10 cellular contexts compared by ENCODE assay signal in genomic region chr16:4623593-4623992, GRCh38. TPM values are rescaled to one million over a fixed set of nuclear protein-coding genes. Genes with fewer than 3 reads are reported as not detected.
DNase-seq lines count a peak whose midpoint lies in the region; ATAC-seq and TF ChIP-seq lines count a peak whose summit lies in the region.
"Had no signal": no experiment of that assay in that cellular context is flagged by ENCODE, and none has a peak within 500 bp of the region (broad histone marks: within the 10 kb centered on the region; RNA-seq: fewer than 3 reads in every experiment).

No MANE protein-coding gene starts in this region.

- H3K9me3 Mint-ChIP-seq in MCF 10A (ENCODE audit: unreplicated experiment) (no peaks in the 10 kb centered on the region), mesothelial cell of epicardium (no peaks in the 10 kb centered on the region)
- no peaks in the 10 kb centered on the region for H3K9me3 Mint-ChIP-seq in activated CD4-positive, alpha-beta memory T cell treated with anti-CD3 and anti-CD28 coated beads for 36 hours

- H3K27me3 Mint-ChIP-seq in MCF 10A (ENCODE audit: insufficient read depth, unreplicated experiment) (no peaks in the 10 kb centered on the region), mesothelial cell of epicardium (ENCODE audit: low read depth) (no peaks in the 10 kb centered on the region)
- no peaks in the 10 kb centered on the region for H3K27me3 Mint-ChIP-seq in activated CD4-positive, alpha-beta memory T cell treated with anti-CD3 and anti-CD28 coated beads for 36 hours

- no peaks in the 10 kb centered on the region for H3K36me3 ChIP-seq in breast epithelium
- H3K36me3 ChIP-seq: adrenal gland had no signal

- CTCF ChIA-PET in MCF 10A (lab: Yijun Ruan, JAX) = interaction anchor here (0.5 to 3.5 kb wide), 23 partner anchors 8 to 232 kb away, joined by 3 to 25 read pairs (median 4); partner anchors contain the start of genes NMRAL1 and UBALD1
- CTCF ChIA-PET in activated CD4-positive, alpha-beta memory T cell treated with anti-CD3 and anti-CD28 coated beads for 36 hours (lab: Charles Lee) = interaction anchor here (0.7 to 4.2 kb wide), 22 partner anchors 8 to 148 kb away, joined by 3 to 50 read pairs (median 4); partner anchors contain the start of genes ANKS3, DNAAF8, HMOX2 and NMRAL1

- H3K27me3 ChIP-seq in breast epithelium = no peaks in the 10 kb centered on the region
- H3K27me3 ChIP-seq: adrenal gland had no signal

- no peak for DNase-seq in MCF 10A (ENCODE audit: unreplicated experiment)
- DNase-seq in breast epithelium (ENCODE audit: low spot score in 2 of 2) = no peak
- no peak for DNase-seq in activated CD4-positive, alpha-beta memory T cell treated with anti-CD3 and anti-CD28 coated beads for 36 hours
- DNase-seq in mesothelial cell of epicardium (ENCODE audit: low spot score in 2 of 2, unreplicated experiment in 2 of 2) = no peak
- no peak for DNase-seq in NCI-H345 treated with DMSO at 0.1 percent for 48 hours (lab: John Stamatoyannopoulos, UW; ENCODE audit: unreplicated experiment)
- no peak for DNase-seq in stimulated activated CD4-positive, alpha-beta T cell treated with anti-CD3 and anti-CD28 coated beads, Interleukin-4, amount 100 ng/mL, for 1 hour
- no peak for DNase-seq in HuH-7 (ENCODE audit: low spot score)
- DNase-seq: mesenchymal stem cell had no signal

- H3K4me1 ChIP-seq in breast epithelium = peaks cover 0 to 8% of the 10 kb centered on the region in 2 donors

- no TSS peak for BruUV-seq in MCF 10A (replicated peaks; lab: Mats Ljungman, UMichigan)

- H3K9me3 ChIP-seq in breast epithelium = no peaks in the 10 kb centered on the region
- H3K9me3 ChIP-seq: adrenal gland had no signal

- H3K27ac ChIP-seq in breast epithelium = peak overlapping the region in 1 of 2 donors; percentile 97

- ATAC-seq in HG02840 (IDR thresholded peaks at IDR 0.05; ENCODE audit: low FRiP score, unreplicated experiment) = no peak

- no peak for TF ChIP-seq POLR2A in breast epithelium (IDR thresholded peaks at IDR 0.05)

- TF ChIP-seq CTCF in MCF 10A (IDR thresholded peaks at IDR 0.05; ENCODE audit: unreplicated experiment) (no peak), breast epithelium (IDR thresholded peaks at IDR 0.05) (no peak), mesothelial cell of epicardium (IDR thresholded peaks at IDR 0.05; ENCODE audit: unreplicated experiment) (no peak)

- POLR2A ChIA-PET in MCF 10A (lab: Yijun Ruan, JAX) = interaction anchor here (0.7 to 5.3 kb wide), 6 partner anchors 7 to 249 kb away, joined by 3 to 51 read pairs (median 4); partner anchors contain the start of gene UBALD1
- POLR2A ChIA-PET in activated CD4-positive, alpha-beta memory T cell treated with anti-CD3 and anti-CD28 coated beads for 36 hours (lab: Charles Lee) = interaction anchor here (0.7 to 2.5 kb wide), 3 partner anchors 7 to 199 kb away, joined by 3 to 18 read pairs (median 5); no protein-coding TSS in a partner anchor

- H3K4me3 ChIP-seq in breast epithelium = no peak overlapping the region

- intact Hi-C loops in MCF 10A (cut with micrococcal nuclease) (no loop called here), breast epithelium (cut with DNase I; ENCODE audit: low total_unique reads) (no loop called here)
- intact Hi-C loops in activated CD4-positive, alpha-beta memory T cell treated with anti-CD3 and anti-CD28 coated beads for 36 hours (cut with micrococcal nuclease) = no loop called here

- H3K27ac Mint-ChIP-seq in MCF 10A (ENCODE audit: low read depth, unreplicated experiment) (no peak overlapping the region), mesothelial cell of epicardium (no peak overlapping the region)
- peak overlapping the region; percentile 98 for H3K27ac Mint-ChIP-seq in activated CD4-positive, alpha-beta memory T cell treated with anti-CD3 and anti-CD28 coated beads for 36 hours

- H3K4me1 Mint-ChIP-seq in MCF 10A (ENCODE audit: insufficient read depth, unreplicated experiment) (peaks cover 17% of the 10 kb centered on the region), mesothelial cell of epicardium (peaks cover 20% of the 10 kb centered on the region)
- peaks cover 28% of the 10 kb centered on the region for H3K4me1 Mint-ChIP-seq in activated CD4-positive, alpha-beta memory T cell treated with anti-CD3 and anti-CD28 coated beads for 36 hours (ENCODE audit: low read depth)

- H3K36me3 Mint-ChIP-seq in MCF 10A (ENCODE audit: insufficient read depth, unreplicated experiment) = peaks cover 30% of the 10 kb centered on the region
- peaks cover 4% of the 10 kb centered on the region for H3K36me3 Mint-ChIP-seq in activated CD4-positive, alpha-beta memory T cell treated with anti-CD3 and anti-CD28 coated beads for 36 hours
- H3K36me3 Mint-ChIP-seq in mesothelial cell of epicardium = peaks cover 2% of the 10 kb centered on the region

- H3K4me3 Mint-ChIP-seq in MCF 10A (ENCODE audit: unreplicated experiment) (peak overlapping the region; percentile 99), mesothelial cell of epicardium (peak overlapping the region; percentile 46)
- peak overlapping the region; percentile 82 for H3K4me3 Mint-ChIP-seq in activated CD4-positive, alpha-beta memory T cell treated with anti-CD3 and anti-CD28 coated beads for 36 hours

RNA-seq across cellular contexts. Expression of gene MGRN1, which starts 1.0 kb away (rescaled TPM):
- 61.3 and 62.9 TPM in 2 replicates for total RNA-seq in MCF 10A (2022)
- total RNA-seq in breast epithelium = 10 to 100 TPM; 26.7 to 28.5 (median 27.9) TPM
- total RNA-seq in activated CD4-positive, alpha-beta memory T cell treated with anti-CD3 and anti-CD28 coated beads for 36 hours = 10 to 100 TPM; 72.7 to 73.2 TPM
- total RNA-seq in mesothelial cell of epicardium = 110 to 121 TPM (median 117 TPM) in 3 replicates

RNA-seq across cellular contexts. Expression of gene UBALD1, which starts 8.9 kb away (rescaled TPM):
- total RNA-seq in MCF 10A (2022) = 28.0 and 42.1 TPM in 2 replicates
- 10 to 100 TPM in 1 of 3 donors, 1 to 10 TPM in 2; 5.8 to 11.3 (median 7.2) TPM for total RNA-seq in breast epithelium
- total RNA-seq in activated CD4-positive, alpha-beta memory T cell treated with anti-CD3 and anti-CD28 coated beads for 36 hours = 10 to 100 TPM; 13.4 to 13.5 TPM
- 51.3 to 59.3 TPM (median 53.1 TPM) in 3 replicates for total RNA-seq in mesothelial cell of epicardium

Comparison
In these comparisons a context has a peak if more than half of its experiments do, and no peak if none do; other contexts are left out.
1. H3K4me3 Mint-ChIP-seq: peak in every context shown above with its lines; median percentile 99 in MCF 10A; 82 in activated CD4-positive, alpha-beta memory T cell treated with anti-CD3 and anti-CD28 coated beads for 36 hours; 46 in mesothelial cell of epicardium.